20 cellular contexts compared by ENCODE assay signal in the genomic region with DNA sequence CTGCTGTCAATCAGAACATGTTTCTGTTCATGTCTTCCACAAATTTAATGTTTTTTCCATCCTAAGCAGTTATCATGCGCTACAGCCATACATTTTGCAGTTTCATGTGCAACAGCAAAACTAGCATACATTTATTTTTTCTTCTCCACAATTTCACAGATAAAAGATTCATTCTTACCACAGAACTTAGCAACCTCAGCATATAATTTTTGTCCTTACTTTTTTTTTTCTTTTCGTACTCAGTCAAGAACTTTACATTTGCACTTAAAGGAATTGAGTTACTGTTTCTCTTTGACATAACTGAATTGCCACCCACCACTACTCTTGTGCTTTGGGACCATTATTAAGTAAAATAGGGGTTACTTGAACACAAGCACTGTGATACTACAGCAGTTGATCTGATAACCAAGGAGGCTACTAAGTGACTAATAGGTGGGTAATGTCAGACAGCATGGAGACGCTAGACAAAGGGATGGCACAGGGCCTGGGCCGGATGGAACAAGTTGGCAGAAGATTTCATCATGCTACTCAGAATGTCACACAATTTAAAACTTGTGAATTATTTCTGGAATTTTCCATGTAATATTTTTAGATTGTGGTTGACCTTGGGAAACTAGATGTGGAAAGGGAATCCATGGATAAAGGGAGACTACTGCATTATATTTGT. TPM values are rescaled to one million over a fixed set of nuclear protein-coding genes. Genes with fewer than 3 reads are reported as not detected.
DNase-seq lines count a peak whose midpoint lies in the region; ATAC-seq, FAIRE-seq and TF ChIP-seq lines count a peak whose summit lies in the region.
"Had no signal": no experiment of that assay in that cellular context is flagged by ENCODE, and none has a peak within 500 bp of the region (broad histone marks: within the 10 kb centered on the region; RNA-seq: fewer than 3 reads in every experiment).

No MANE protein-coding gene starts in this region.

- H3K27me3 ChIP-seq in HepG2 (ENCODE audit: control insufficient read depth in 1 of 2, insufficient read depth in 2 of 2, low read length in 2 of 2) (no peaks in the 10 kb centered on the region), right lobe of liver (no peaks in the 10 kb centered on the region)
- H3K27me3 ChIP-seq: adrenal gland had no signal

- CTCF ChIA-PET in HepG2 (lab: Yijun Ruan, JAX; ENCODE audit: low intra/inter-chr PET ratio, low total read pairs), result no interaction called here

- FAIRE-seq in HepG2 (lab: Jason Lieb, UNC) (no peak), GM19239 (lab: Jason Lieb, UNC) (no peak)
- FAIRE-seq: A204.1, kidney had no signal

- TF ChIP-seq CTCF in HepG2 (CRISPR knock-in tag; IDR thresholded peaks at IDR 0.05) (no peak), right lobe of liver (IDR thresholded peaks at IDR 0.05) (no peak)

- POLR2A ChIA-PET in HepG2 (lab: Yijun Ruan, JAX), result no interaction called here

- ATAC-seq in HepG2 (no peak), right lobe of liver (no peak), SK-N-SH treated with all-trans-retinoic acid at 6 μM for 48 hours (peak; percentile 98), GM18868 (IDR thresholded peaks at IDR 0.05; ENCODE audit: unreplicated experiment) (no peak)
- ATAC-seq: activated CD8-positive, alpha-beta T cell treated with anti-CD3 and anti-CD28 coated beads for 36 hours; HCT116 had no signal

- intact Hi-C loops in HepG2 (cut with micrococcal nuclease; ENCODE audit: unreplicated experiment), result no loop called here
- intact Hi-C loops in right lobe of liver (cut with DNase I), result no loop called here

- H3K36me3 ChIP-seq in HepG2 (replicated peaks in 1 of 2; ENCODE audit: control insufficient read depth in 1 of 2, insufficient read depth in 2 of 2, low read length in 2 of 2) (no peaks in the 10 kb centered on the region), right lobe of liver (no peaks in the 10 kb centered on the region)
- H3K36me3 ChIP-seq: adrenal gland had no signal

- no peaks in the 10 kb centered on the region for H3K9me3 ChIP-seq in HepG2 (ENCODE audit: low read length)
- no peaks in the 10 kb centered on the region for H3K9me3 ChIP-seq in right lobe of liver
- H3K9me3 ChIP-seq: adrenal gland had no signal

- TF ChIP-seq EP300 in HepG2 (IDR thresholded peaks at IDR 0.05; ENCODE audit: low read depth in 2 of 2, low read length in 2 of 2), result no peak
- TF ChIP-seq EP300 in HepG2 (CRISPR knock-in tag; IDR thresholded peaks at IDR 0.05; ENCODE audit: borderline replicate concordance), result no peak

- H4K20me1 ChIP-seq in HepG2 (ENCODE audit: insufficient read depth, low read length), result no peaks in the 10 kb centered on the region

- TF ChIP-seq RAD21 in HepG2 (CRISPR knock-in tag; IDR thresholded peaks at IDR 0.05), result no peak

- H3K4me3 ChIP-seq in HepG2 (replicated peaks in 1 of 3; ENCODE audit: insufficient read depth in 1 of 3, low read depth in 2 of 3, low read length in 3 of 3) (no peak overlapping the region), right lobe of liver (no peak overlapping the region)
- H3K4me3 ChIP-seq: adrenal gland, SK-N-MC had no signal

- no peak overlapping the region for H3K9ac ChIP-seq in HepG2 (ENCODE audit: insufficient read depth, low read depth, low read length)
- H3K9ac ChIP-seq: parathyroid adenoma had no signal

- WGBS in HepG2 (ENCODE audit: low lambda C conversion rate), result 15% methylated on average over 4 of the region's 4 CpGs
- whole genome bisulfite sequencing in right lobe of liver (ENCODE audit: insufficient coverage, low coverage, low lambda C conversion rate, missing lambda C conversion rate), result 31% methylated on average over 4 of the region's 4 CpGs

- no peaks in the 10 kb centered on the region for H3K4me1 ChIP-seq in HepG2 (ENCODE audit: insufficient read depth, low read length)
- H3K4me1 ChIP-seq in right lobe of liver, result no peaks in the 10 kb centered on the region
- H3K4me1 ChIP-seq: adrenal gland, parathyroid adenoma had no signal

- H3K27ac ChIP-seq in HepG2 (ENCODE audit: extremely low read length, insufficient read depth, low read length), result no peak overlapping the region
- no peak overlapping the region for H3K27ac ChIP-seq in right lobe of liver
- H3K27ac ChIP-seq: adrenal gland, parathyroid adenoma, SK-N-MC had no signal

- H2AFZ ChIP-seq in HepG2 (ENCODE audit: low read length), result no peak overlapping the region
- H2AFZ ChIP-seq: parathyroid adenoma had no signal

- no peaks in the 10 kb centered on the region for H3K79me2 ChIP-seq in HepG2 (ENCODE audit: insufficient read depth, low read length)
- H3K79me2 ChIP-seq: parathyroid adenoma had no signal

- TF ChIP-seq POLR2A in HepG2 (IDR thresholded peaks at IDR 0.05; ENCODE audit: insufficient read depth in 1 of 2, low read depth in 2 of 2, low read length in 2 of 2) (no peak), right lobe of liver (IDR thresholded peaks at IDR 0.05) (no peak)

- in situ Hi-C loops in HepG2 (cut with HindIII; ENCODE audit: extremely low pct_ligation_motif_present, low pct_unique_long_range_greater_than_20kb), result no loop called here

- BruUV-seq in HepG2 (replicated peaks; lab: Mats Ljungman, UMichigan), result no TSS peak

- DNase-seq in HepG2 (ENCODE audit: low spot score), result no peak
- DNase-seq in right lobe of liver, result no peak
- peak; percentile 75 for DNase-seq in fibroblast of peridontal ligament (ENCODE audit: extremely low read depth)
- no peak for DNase-seq in activated gamma-delta T cell (lab: John Stamatoyannopoulos, UW)
- DNase-seq in activated CD4-positive, alpha-beta T cell treated with anti-CD3 and anti-CD28 coated beads for 4 hours, result no peak
- DNase-seq in GM19239 (ENCODE audit: insufficient read length, low spot score), result no peak
- DNase-seq: activated CD8-positive, alpha-beta T cell treated with anti-CD3 and anti-CD28 coated beads for 36 hours; adrenal gland; CD4-positive, alpha-beta memory T cell; KG1; kidney; NCI-H1436 treated with DMSO at 0.1 percent for 48 hours; stimulated activated naive CD4-positive, alpha-beta T cell had no signal

- H3K4me2 ChIP-seq in HepG2 (ENCODE audit: low read depth, low read length), result no peak overlapping the region

TF ChIP-seq in HepG2, 621 proteins besides CTCF, POLR2A, EP300 and RAD21 (continues in another document):
- 0 out of 2 replicates have a peak, but pooled peaks have one; percentile 29 for TF ChIP-seq MAFF (IDR thresholded peaks at IDR 0.05; ENCODE audit: low read depth, low read length)
- TF ChIP-seq GTF3A (CRISPR knock-in tag; conservative IDR thresholded peaks at IDR 0.05), result no peak
- no peak for TF ChIP-seq EHMT2 (IDR thresholded peaks at IDR 0.05; ENCODE audit: borderline replicate concordance, low read depth, low read length)
- TF ChIP-seq ZNF136 (CRISPR knock-in tag; IDR thresholded peaks at IDR 0.05; ENCODE audit: low read depth), result no peak
- TF ChIP-seq SMARCE1 (IDR thresholded peaks at IDR 0.05; ENCODE audit: borderline replicate concordance), result no peak
- no peak for TF ChIP-seq ZNF674 (CRISPR knock-in tag; IDR thresholded peaks at IDR 0.05; ENCODE audit: low read depth)

TF ChIP-seq in SK-N-SH treated with all-trans-retinoic acid at 6 μM for 48 hours, 23 proteins besides CTCF, POLR2A, EP300 and RAD21 (continues in another document):
- TF ChIP-seq ZNF8 (CRISPR knock-in tag; IDR thresholded peaks at IDR 0.05) (no peak), ISL1 (CRISPR knock-in tag; IDR thresholded peaks at IDR 0.05) (peak; percentile 67), SNAI2 (CRISPR knock-in tag; IDR thresholded peaks at IDR 0.05) (no peak), ZNF565 (CRISPR knock-in tag; conservative IDR thresholded peaks at IDR 0.05; ENCODE audit: low read depth) (no peak), TCF4 (CRISPR knock-in tag; IDR thresholded peaks at IDR 0.05; ENCODE audit: borderline replicate concordance) (no peak)
- TF ChIP-seq, protein P1, sequence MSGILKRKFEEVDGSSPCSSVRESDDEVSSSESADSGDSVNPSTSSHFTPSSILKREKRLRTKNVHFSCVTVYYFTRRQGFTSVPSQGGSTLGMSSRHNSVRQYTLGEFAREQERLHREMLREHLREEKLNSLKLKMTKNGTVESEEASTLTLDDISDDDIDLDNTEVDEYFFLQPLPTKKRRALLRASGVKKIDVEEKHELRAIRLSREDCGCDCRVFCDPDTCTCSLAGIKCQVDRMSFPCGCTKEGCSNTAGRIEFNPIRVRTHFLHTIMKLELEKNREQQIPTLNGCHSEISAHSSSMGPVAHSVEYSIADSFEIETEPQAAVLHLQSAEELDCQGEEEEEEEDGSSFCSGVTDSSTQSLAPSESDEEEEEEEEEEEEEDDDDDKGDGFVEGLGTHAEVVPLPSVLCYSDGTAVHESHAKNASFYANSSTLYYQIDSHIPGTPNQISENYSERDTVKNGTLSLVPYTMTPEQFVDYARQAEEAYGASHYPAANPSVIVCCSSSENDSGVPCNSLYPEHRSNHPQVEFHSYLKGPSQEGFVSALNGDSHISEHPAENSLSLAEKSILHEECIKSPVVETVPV (CRISPR knock-in tag; IDR thresholded peaks at IDR 0.05), result no peak

RNA-seq across cellular contexts. Expression of a gene that starts 50.2 kb away (rescaled TPM):
- total RNA-seq in HepG2 (2016; rRNA removed; fragmentation: Illumina TruSeq; extraction: Trizol) (not detected in 2 replicates), right lobe of liver (not detected)
- not detected in 2 replicates for total RNA-seq in HepG2 (2016; cell fraction: cytosol; rRNA removed; fragmentation: Illumina TruSeq; extraction: Trizol; ENCODE audit: low read depth)
- total RNA-seq in HepG2 (2016; cell fraction: insoluble cytoplasmic fraction; rRNA removed; fragmentation: Illumina TruSeq; extraction: Trizol), result not detected in 2 replicates
- not detected in 2 replicates for total RNA-seq in HepG2 (2016; cell fraction: membrane; rRNA removed; fragmentation: Illumina TruSeq; extraction: Trizol)
- not detected in 2 replicates for total RNA-seq in HepG2 (2016; cell fraction: nucleus; rRNA removed; fragmentation: Illumina TruSeq; extraction: Trizol)
- not detected in 2 replicates for polyA plus RNA-seq in HepG2 (2011; rRNA removed)
- polyA plus RNA-seq in HepG2 (2011; cell fraction: cytosol; rRNA removed), result not detected in 2 replicates
- polyA plus RNA-seq in HepG2 (2011; cell fraction: nucleus; rRNA removed), result not detected in 2 replicates
- polyA plus RNA-seq in HepG2 (2012), result not detected in 2 replicates
- polyA plus RNA-seq in HepG2 (2016; cell fraction: cytosol; fragmentation: Illumina TruSeq; extraction: Trizol; ENCODE audit: low read depth), result not detected in 2 replicates
- not detected in 2 replicates for polyA plus RNA-seq in HepG2 (2016; cell fraction: insoluble cytoplasmic fraction; fragmentation: Illumina TruSeq; extraction: Trizol; ENCODE audit: low read depth)
- polyA plus RNA-seq in HepG2 (2016; cell fraction: membrane; fragmentation: Illumina TruSeq; extraction: Trizol; ENCODE audit: low read depth), result not detected in 2 replicates
- polyA plus RNA-seq in HepG2 (2016; cell fraction: nucleus; fragmentation: Illumina TruSeq; extraction: Trizol; ENCODE audit: insufficient read depth, low read depth), result not detected in 2 replicates
- polyA minus RNA-seq in HepG2 (2011; rRNA and poly(A)+ RNA removed; ENCODE audit: low replicate concordance), result not detected in 2 replicates
- polyA minus RNA-seq in HepG2 (2011; cell fraction: cytosol; rRNA and poly(A)+ RNA removed), result not detected in 2 replicates
- polyA minus RNA-seq in HepG2 (2011; cell fraction: nucleus; rRNA and poly(A)+ RNA removed), result not detected in 2 replicates
- total RNA-seq: activated CD8-positive, alpha-beta T cell treated with anti-CD3 and anti-CD28 coated beads for 36 hours; activated T-helper 1 cell treated with anti-CD3 and anti-CD28 coated beads, Interleukin-12 subunit alpha, Interleukin-12 subunit beta, Interleukin-2, Interleukin-4 antibody, amounts not matched to agents 30 ng/mL and 10 ng/mL and 1 ng/mL, durations not matched to agents 14 hours and 24 hours and 36 hours; adrenal gland; CD4-positive, alpha-beta memory T cell; kidney had no signal
- polyA plus RNA-seq: adrenal gland; CD4-positive, alpha-beta memory T cell had no signal
